In the genomic region with DNA sequence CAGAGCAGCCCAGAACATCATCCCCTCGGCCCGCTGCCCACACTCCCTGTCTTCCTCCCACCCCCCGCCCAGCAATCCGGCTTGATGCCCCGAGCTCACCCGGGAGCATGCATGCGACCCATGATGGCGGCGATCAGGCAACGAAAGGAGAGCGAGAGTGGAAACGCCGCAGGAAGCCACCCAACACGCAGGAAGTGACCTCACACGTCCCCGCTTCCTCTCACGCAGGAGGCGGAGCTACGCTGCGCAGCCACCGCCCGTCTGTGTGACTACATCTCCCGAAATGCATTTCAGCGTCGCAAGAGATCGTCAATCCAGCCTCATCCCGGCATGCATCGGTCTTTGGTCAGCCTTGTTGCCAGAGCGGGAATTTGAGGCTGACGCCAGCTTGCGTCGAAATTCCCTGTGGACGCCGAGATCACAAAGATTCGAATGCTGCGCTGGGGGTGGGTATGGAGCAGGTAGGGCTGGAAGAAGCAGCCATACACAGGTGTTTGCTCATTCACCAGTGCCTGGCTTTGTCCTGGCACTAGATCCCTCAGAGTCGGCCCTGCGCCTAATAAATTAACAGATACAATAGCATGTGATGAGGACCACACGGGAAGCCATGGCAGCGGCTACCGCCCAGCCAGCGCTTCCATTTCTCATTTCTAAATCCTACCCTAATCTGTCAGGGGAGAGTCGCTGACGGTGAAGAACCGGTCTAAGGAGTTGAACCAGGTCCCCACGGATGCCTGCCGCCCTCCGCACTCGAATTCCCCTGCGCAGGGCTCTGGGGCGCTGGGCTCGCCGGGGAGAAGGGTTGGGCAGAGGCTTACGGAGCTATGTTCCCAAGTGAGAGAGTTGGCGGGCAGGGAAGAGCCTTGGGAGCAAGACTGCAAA, we compare ENCODE assay signal across 8 cellular contexts. TPM values are rescaled to one million over a fixed set of nuclear protein-coding genes. Genes with fewer than 3 reads are reported as not detected.
DNase-seq lines count a peak whose midpoint lies in the region; ATAC-seq and TF ChIP-seq lines count a peak whose summit lies in the region.

A gene (minus strand): TSS at position 148 of the 882 bp plus-strand sequence. CDS start 26 bp downstream, at position 122.

- no peaks in the 10 kb centered on the region for H3K9me2 ChIP-seq in GM23248 (ENCODE audit: insufficient read depth)

- peaks cover 37% of the 10 kb centered on the region for H3F3A ChIP-seq in GM23248 (ENCODE audit: insufficient read depth)

- H3K79me2 ChIP-seq in DND-41 (ENCODE audit: insufficient read depth, low read length) (peaks cover 44% of the 10 kb centered on the region), GM23248 (ENCODE audit: insufficient read depth) (peaks cover 34% of the 10 kb centered on the region)

- intact Hi-C loops in activated T-helper 1 cell treated with anti-CD3 and anti-CD28 coated beads, Interleukin-12 subunit alpha, Interleukin-12 subunit beta, Interleukin-2, Interleukin-4 antibody, amounts not matched to agents 30 ng/mL and 10 ng/mL and 1 ng/mL, durations not matched to agents 14 hours and 24 hours and 36 hours (cut with micrococcal nuclease) = loop anchor here (1.0 to 10.0 kb wide), 16 partner anchors 70 to 1319 kb away; a partner anchor contains a TSS

- peaks cover 39% of the 10 kb centered on the region for H3K4me1 Mint-ChIP-seq in activated T-helper 1 cell treated with anti-CD3 and anti-CD28 coated beads, Interleukin-12 subunit alpha, Interleukin-12 subunit beta, Interleukin-2, Interleukin-4 antibody, amounts not matched to agents 30 ng/mL and 10 ng/mL and 1 ng/mL, durations not matched to agents 14 hours and 24 hours and 36 hours (ENCODE audit: low read depth)
- H3K4me1 Mint-ChIP-seq in naive B cell = peaks cover 25 to 38% (median 33%) of the 10 kb centered on the region in 3 donors
- H3K4me1 Mint-ChIP-seq in stimulated activated memory B cell treated with anti-CD40 and anti-IgM and Interleukin-4, amounts not matched to agents 10 μg/mL and 1 μg/mL and 100 μg/mL, for 72 hours = peaks cover 38% of the 10 kb centered on the region

- H3K9me3 ChIP-seq in DND-41 (ENCODE audit: insufficient read depth, low read length, severe bottlenecking) (no peaks in the 10 kb centered on the region), GM23248 (ENCODE audit: low read depth) (no peaks in the 10 kb centered on the region)

- peak; percentile 97 for DNase-seq in DND-41
- DNase-seq in GM23248 = peak; percentile 100
- peak; percentile 97 to 98 for DNase-seq in Kasumi-1 (lab: John Stamatoyannopoulos, UW)
- peak; percentile 97 for DNase-seq in RPMI7951 (ENCODE audit: low read depth)
- DNase-seq in activated T-helper 1 cell treated with anti-CD3 and anti-CD28 coated beads, Interleukin-12 subunit alpha, Interleukin-12 subunit beta, Interleukin-2, Interleukin-4 antibody, amounts not matched to agents 30 ng/mL and 10 ng/mL and 1 ng/mL, durations not matched to agents 14 hours and 24 hours and 36 hours (ENCODE audit: low spot score) = peak; percentile 93
- peak; percentile 99 for DNase-seq in fibroblast of gingiva (ENCODE audit: low read depth)
- DNase-seq in naive B cell = peak; percentile 93

- in situ Hi-C loops in GM23248 (cut with MboI) = no loop called here

- no peak for TF ChIP-seq CTCF in DND-41 (IDR thresholded peaks at IDR 0.05; ENCODE audit: borderline replicate concordance, extremely low read depth, low read length, poor library complexity, severe bottlenecking)

- H3K36me3 ChIP-seq in DND-41 (ENCODE audit: insufficient read depth, low read length) (peaks cover 45% of the 10 kb centered on the region), GM23248 (ENCODE audit: low read depth) (peaks cover 34% of the 10 kb centered on the region)

- peak; percentile 92 for ATAC-seq in DND-41 (ENCODE audit: insufficient read depth, low read depth)
- ATAC-seq in naive B cell (ENCODE audit: low read depth in 2 of 2) = peak; percentile 95 to 96
- ATAC-seq in stimulated activated memory B cell treated with anti-CD40 and anti-IgM and Interleukin-4, amounts not matched to agents 10 μg/mL and 1 μg/mL and 100 μg/mL, for 72 hours = peak; percentile 99

- H3K27me3 ChIP-seq in DND-41 (ENCODE audit: insufficient read depth, low read length, poor library complexity) (no peaks in the 10 kb centered on the region), GM23248 (replicated peaks; ENCODE audit: insufficient read depth) (no peaks in the 10 kb centered on the region)

- peaks cover 27% of the 10 kb centered on the region; the same call in 1 of the 2 replicates for H4K20me1 ChIP-seq in DND-41 (ENCODE audit: insufficient read depth, low read length)
- no peaks in the 10 kb centered on the region for H4K20me1 ChIP-seq in GM23248 (ENCODE audit: insufficient read depth)

- H3K4me2 ChIP-seq in DND-41 (ENCODE audit: insufficient read depth, low read length) = peak within 1 kb of the TSS; percentile 78
- peak within 1 kb of the TSS; percentile 95 for H3K4me2 ChIP-seq in GM23248 (ENCODE audit: unreplicated experiment)

- H3K27ac ChIP-seq in DND-41 (ENCODE audit: low read length) (peak within 1 kb of the TSS; percentile 97), GM23248 (peak within 1 kb of the TSS; percentile 80)

- H3K9me3 Mint-ChIP-seq in activated T-helper 1 cell treated with anti-CD3 and anti-CD28 coated beads, Interleukin-12 subunit alpha, Interleukin-12 subunit beta, Interleukin-2, Interleukin-4 antibody, amounts not matched to agents 30 ng/mL and 10 ng/mL and 1 ng/mL, durations not matched to agents 14 hours and 24 hours and 36 hours = no peaks in the 10 kb centered on the region
- no peaks in the 10 kb centered on the region for H3K9me3 Mint-ChIP-seq in naive B cell
- H3K9me3 Mint-ChIP-seq in stimulated activated memory B cell treated with anti-CD40 and anti-IgM and Interleukin-4, amounts not matched to agents 10 μg/mL and 1 μg/mL and 100 μg/mL, for 72 hours = no peaks in the 10 kb centered on the region

- no peaks in the 10 kb centered on the region for H3K27me3 Mint-ChIP-seq in activated T-helper 1 cell treated with anti-CD3 and anti-CD28 coated beads, Interleukin-12 subunit alpha, Interleukin-12 subunit beta, Interleukin-2, Interleukin-4 antibody, amounts not matched to agents 30 ng/mL and 10 ng/mL and 1 ng/mL, durations not matched to agents 14 hours and 24 hours and 36 hours (ENCODE audit: insufficient read depth)
- H3K27me3 Mint-ChIP-seq in naive B cell = no peaks in the 10 kb centered on the region
- H3K27me3 Mint-ChIP-seq in stimulated activated memory B cell treated with anti-CD40 and anti-IgM and Interleukin-4, amounts not matched to agents 10 μg/mL and 1 μg/mL and 100 μg/mL, for 72 hours = no peaks in the 10 kb centered on the region

- H3K9ac ChIP-seq in DND-41 (ENCODE audit: low read depth, low read length) = peak within 1 kb of the TSS; percentile 89
- H3K9ac ChIP-seq in GM23248 = peak within 1 kb of the TSS; percentile 97

- peaks cover 47% of the 10 kb centered on the region for H3K36me3 Mint-ChIP-seq in activated T-helper 1 cell treated with anti-CD3 and anti-CD28 coated beads, Interleukin-12 subunit alpha, Interleukin-12 subunit beta, Interleukin-2, Interleukin-4 antibody, amounts not matched to agents 30 ng/mL and 10 ng/mL and 1 ng/mL, durations not matched to agents 14 hours and 24 hours and 36 hours (ENCODE audit: low read depth)
- peaks cover 19 to 22% of the 10 kb centered on the region in 2 donors for H3K36me3 Mint-ChIP-seq in naive B cell
- H3K36me3 Mint-ChIP-seq in stimulated activated memory B cell treated with anti-CD40 and anti-IgM and Interleukin-4, amounts not matched to agents 10 μg/mL and 1 μg/mL and 100 μg/mL, for 72 hours = peaks cover 33% of the 10 kb centered on the region

- WGBS in GM23248 (ENCODE audit: low coverage in 1 of 2, low lambda C conversion rate in 2 of 2, missing lambda C conversion rate in 2 of 2), 2 experiments = 1% methylated on average over 50 to 55 of the region's 55 CpGs

- H3K4me3 Mint-ChIP-seq in activated T-helper 1 cell treated with anti-CD3 and anti-CD28 coated beads, Interleukin-12 subunit alpha, Interleukin-12 subunit beta, Interleukin-2, Interleukin-4 antibody, amounts not matched to agents 30 ng/mL and 10 ng/mL and 1 ng/mL, durations not matched to agents 14 hours and 24 hours and 36 hours = peak within 1 kb of the TSS; percentile 99
- peak within 1 kb of the TSS; percentile 93 to 100 (median 99) for H3K4me3 Mint-ChIP-seq in naive B cell
- peak within 1 kb of the TSS; percentile 97 for H3K4me3 Mint-ChIP-seq in stimulated activated memory B cell treated with anti-CD40 and anti-IgM and Interleukin-4, amounts not matched to agents 10 μg/mL and 1 μg/mL and 100 μg/mL, for 72 hours

- H2AFZ ChIP-seq in DND-41 (ENCODE audit: low read depth, low read length) = peak within 1 kb of the TSS; percentile 91
- peak within 1 kb of the TSS; percentile 99 for H2AFZ ChIP-seq in GM23248

- H3K4me1 ChIP-seq in DND-41 (ENCODE audit: insufficient read depth, low read length) = peaks cover 40% of the 10 kb centered on the region
- H3K4me1 ChIP-seq in GM23248 (ENCODE audit: insufficient read depth) = peaks cover 21% of the 10 kb centered on the region

- H3K27ac Mint-ChIP-seq in activated T-helper 1 cell treated with anti-CD3 and anti-CD28 coated beads, Interleukin-12 subunit alpha, Interleukin-12 subunit beta, Interleukin-2, Interleukin-4 antibody, amounts not matched to agents 30 ng/mL and 10 ng/mL and 1 ng/mL, durations not matched to agents 14 hours and 24 hours and 36 hours = peak within 1 kb of the TSS; percentile 95
- H3K27ac Mint-ChIP-seq in naive B cell = peak within 1 kb of the TSS; percentile 98 to 99 (median 98)
- peak within 1 kb of the TSS; percentile 99 for H3K27ac Mint-ChIP-seq in stimulated activated memory B cell treated with anti-CD40 and anti-IgM and Interleukin-4, amounts not matched to agents 10 μg/mL and 1 μg/mL and 100 μg/mL, for 72 hours

- peak within 1 kb of the TSS; percentile 87 to 90 for H3K4me3 ChIP-seq in DND-41 (ENCODE audit: low read depth in 1 of 2, low read length in 2 of 2)
- peak within 1 kb of the TSS; percentile 93 for H3K4me3 ChIP-seq in GM23248

RNA-seq across cellular contexts. Expression of the gene that starts here (rescaled TPM):
- 597 and 754 TPM in 2 replicates for total RNA-seq in GM23248 (2014; rRNA removed; shearing (Covaris generic))
- polyA plus RNA-seq in GM23248 (2016; fragmentation: Nextera tagmentation; extraction: Ambion mirVana) = 774 and 831 TPM in 2 replicates
- 2,164 and 2,217 TPM in 2 replicates for total RNA-seq in RPMI7951 (2014; rRNA removed; shearing (Covaris generic))
- 1,187 and 1,191 TPM in 2 replicates for total RNA-seq in activated T-helper 1 cell treated with anti-CD3 and anti-CD28 coated beads, Interleukin-12 subunit alpha, Interleukin-12 subunit beta, Interleukin-2, Interleukin-4 antibody, amounts not matched to agents 30 ng/mL and 10 ng/mL and 1 ng/mL, durations not matched to agents 14 hours and 24 hours and 36 hours
- polyA plus RNA-seq in naive B cell (ENCODE audit: low read depth in 6 of 6) = 1,000 to 10,000 TPM; 1,851 to 2,562 (median 2,352) TPM

Comparison
In these comparisons a context has a peak if more than half of its experiments do, and no peak if none do; other contexts are left out.
1. Peak in every context shown above with its lines: DNase-seq, ATAC-seq, H3K4me3 ChIP-seq and H3K27ac ChIP-seq.